In the genomic region with DNA sequence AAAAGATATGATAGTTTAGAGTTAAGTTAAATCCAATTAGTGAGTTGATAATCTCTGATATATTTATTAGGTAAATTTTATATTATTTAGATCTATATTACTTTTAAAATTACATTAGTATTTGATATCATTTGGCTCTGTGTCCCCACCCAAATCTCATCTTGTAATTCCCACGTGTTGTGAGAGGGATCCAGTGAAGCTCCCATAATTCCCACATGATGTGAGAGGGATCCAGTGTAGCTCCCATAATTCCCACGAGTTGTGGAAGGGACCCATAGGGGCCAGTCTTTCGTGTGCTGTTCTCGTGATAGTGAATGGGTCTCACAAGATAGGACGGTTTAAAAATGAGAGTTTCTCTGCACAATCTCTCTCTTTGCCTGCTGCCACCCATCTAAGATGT, we compare ENCODE assay signal across 29 cellular contexts.
"Had no signal": no experiment of that assay in that cellular context is flagged by ENCODE, and none has a peak within 500 bp of the region (broad histone marks: within the 10 kb centered on the region; RNA-seq: fewer than 3 reads in every experiment).

No MANE protein-coding gene starts in this region.

- H3K27ac Mint-ChIP-seq: stimulated activated effector memory CD8-positive, alpha-beta T cell treated with anti-CD3 and anti-CD28 coated beads, Interleukin-12 subunit alpha, Interleukin-12 subunit beta, amount 100 ng/mL, for 72 hours; stimulated activated memory B cell treated with anti-CD40 and anti-IgM and Interleukin-4, amounts not matched to agents 10 μg/mL and 1 μg/mL and 100 μg/mL, for 72 hours; stimulated activated naive B cell treated with anti-CD40 and anti-IgM and Interleukin-4, amounts not matched to agents 10 μg/mL and 1 μg/mL and 100 μg/mL, for 72 hours; stimulated activated naive CD8-positive, alpha-beta T cell treated with anti-CD3 and anti-CD28 coated beads, Interleukin-15, amount 100 ng/mL, for 72 hours; stimulated activated naive CD8-positive, alpha-beta T cell treated with anti-CD3 and anti-CD28 coated beads, Interleukin-15, Interleukin-2, amounts not matched to agents 100 ng/mL and 50 ng/mL, for 24 hours; type B pancreatic cell had no signal

- H3K4me3 ChIP-seq: stomach, suprapubic skin, testis, thoracic aorta, thyroid gland, tibial artery, tibial nerve, transverse colon, upper lobe of left lung, upper lobe of right lung, uterus, vagina had no signal

- H3K4me3 Mint-ChIP-seq: stimulated activated effector memory CD8-positive, alpha-beta T cell treated with anti-CD3 and anti-CD28 coated beads, Interleukin-12 subunit alpha, Interleukin-12 subunit beta, amount 100 ng/mL, for 72 hours; stimulated activated memory B cell treated with anti-CD40 and anti-IgM and Interleukin-4, amounts not matched to agents 10 μg/mL and 1 μg/mL and 100 μg/mL, for 72 hours; stimulated activated naive B cell treated with anti-CD40 and anti-IgM and Interleukin-4, amounts not matched to agents 10 μg/mL and 1 μg/mL and 100 μg/mL, for 72 hours; stimulated activated naive CD8-positive, alpha-beta T cell treated with anti-CD3 and anti-CD28 coated beads, Interleukin-15, amount 100 ng/mL, for 72 hours; stimulated activated naive CD8-positive, alpha-beta T cell treated with anti-CD3 and anti-CD28 coated beads, Interleukin-15, Interleukin-2, amounts not matched to agents 100 ng/mL and 50 ng/mL, for 24 hours; type B pancreatic cell had no signal

- FAIRE-seq: urothelium cell line had no signal

- H3K9me3 Mint-ChIP-seq: type B pancreatic cell had no signal

- H3K36me3 Mint-ChIP-seq: stimulated activated effector memory CD8-positive, alpha-beta T cell treated with anti-CD3 and anti-CD28 coated beads, Interleukin-12 subunit alpha, Interleukin-12 subunit beta, amount 100 ng/mL, for 72 hours; stimulated activated memory B cell treated with anti-CD40 and anti-IgM and Interleukin-4, amounts not matched to agents 10 μg/mL and 1 μg/mL and 100 μg/mL, for 72 hours; stimulated activated naive B cell treated with anti-CD40 and anti-IgM and Interleukin-4, amounts not matched to agents 10 μg/mL and 1 μg/mL and 100 μg/mL, for 72 hours; type B pancreatic cell had no signal

- H3K27me3 ChIP-seq: stomach, suprapubic skin, testis, thyroid gland, tibial artery, tibial nerve, transverse colon, upper lobe of left lung, upper lobe of right lung, uterus, vagina had no signal

- H3K27me3 Mint-ChIP-seq: stimulated activated memory B cell treated with anti-CD40 and anti-IgM and Interleukin-4, amounts not matched to agents 10 μg/mL and 1 μg/mL and 100 μg/mL, for 72 hours; stimulated activated naive B cell treated with anti-CD40 and anti-IgM and Interleukin-4, amounts not matched to agents 10 μg/mL and 1 μg/mL and 100 μg/mL, for 72 hours; stimulated activated naive CD8-positive, alpha-beta T cell treated with anti-CD3 and anti-CD28 coated beads, Interleukin-15, amount 100 ng/mL, for 72 hours; stimulated activated naive CD8-positive, alpha-beta T cell treated with anti-CD3 and anti-CD28 coated beads, Interleukin-15, Interleukin-2, amounts not matched to agents 100 ng/mL and 50 ng/mL, for 24 hours; type B pancreatic cell had no signal

- H3K4me1 ChIP-seq: stomach, suprapubic skin, testis, thyroid gland, tibial artery, tibial nerve, transverse colon, upper lobe of left lung, upper lobe of right lung, uterus, vagina had no signal

- ATAC-seq: stimulated activated effector memory CD8-positive, alpha-beta T cell treated with anti-CD3 and anti-CD28 coated beads, Interleukin-12 subunit alpha, Interleukin-12 subunit beta, amount 100 ng/mL, for 72 hours; stimulated activated memory B cell treated with anti-CD40 and anti-IgM and Interleukin-4, amounts not matched to agents 10 μg/mL and 1 μg/mL and 100 μg/mL, for 72 hours; stimulated activated naive B cell treated with anti-CD40 and anti-IgM and Interleukin-4, amounts not matched to agents 10 μg/mL and 1 μg/mL and 100 μg/mL, for 72 hours; stimulated activated naive CD8-positive, alpha-beta T cell treated with anti-CD3 and anti-CD28 coated beads, Interleukin-15, amount 100 ng/mL, for 72 hours; stimulated activated naive CD8-positive, alpha-beta T cell treated with anti-CD3 and anti-CD28 coated beads, Interleukin-15, Interleukin-2, amounts not matched to agents 100 U/mL and 50 U/mL, for 24 hours; upper lobe of right lung had no signal

- H3K9me3 ChIP-seq: testis, thoracic aorta, thyroid gland, tibial artery, transverse colon, upper lobe of left lung, upper lobe of right lung, vagina had no signal

- DNase-seq: stimulated activated CD4-positive, alpha-beta T cell treated with anti-CD3 and anti-CD28 coated beads, Interleukin-2, amount 100 ng/mL, for 48 hours; stimulated activated CD4-positive, alpha-beta T cell treated with anti-CD3 and anti-CD28 coated beads, Interleukin-4, amount 100 ng/mL, for 1 hour; stimulated activated CD4-positive, alpha-beta T cell treated with anti-CD3 and anti-CD28 coated beads, Interleukin-4, amount 100 ng/mL, for 24 hours; stimulated activated CD4-positive, alpha-beta T cell treated with anti-CD3 and anti-CD28 coated beads, Interleukin-4, amount 100 ng/mL, for 4 hours; stimulated activated CD8-positive, alpha-beta memory T cell treated with anti-CD3 and anti-CD28 coated beads, Interleukin-4, amount 100 ng/mL, for 48 hours; stimulated activated naive B cell treated with anti-CD40 and anti-IgM and Interleukin-4, amounts not matched to agents 10 μg/mL and 1 μg/mL and 100 μg/mL, for 72 hours; stimulated activated naive CD4-positive, alpha-beta T cell; stimulated activated naive CD4-positive, alpha-beta T cell treated with Interleukin-2 at 50 U/mL for 16 hours; stimulated activated naive CD8-positive, alpha-beta T cell treated with anti-CD3 and anti-CD28 coated beads, Interleukin-15, amount 100 ng/mL, for 72 hours; stimulated activated naive CD8-positive, alpha-beta T cell treated with anti-CD3 and anti-CD28 coated beads, Interleukin-15, Interleukin-2, amounts not matched to agents 100 U/mL and 50 U/mL, for 24 hours; stomach; substantia nigra; testis; thyroid gland; tibial artery; transverse colon; trophoblast cell; upper lobe of left lung; upper lobe of right lung; uterus had no signal

- H3K36me3 ChIP-seq: stomach, suprapubic skin, thoracic aorta, thyroid gland, tibial artery, tibial nerve, transverse colon, upper lobe of left lung, upper lobe of right lung, uterus, vagina had no signal

- H3K4me1 Mint-ChIP-seq: stimulated activated effector memory CD8-positive, alpha-beta T cell treated with anti-CD3 and anti-CD28 coated beads, Interleukin-12 subunit alpha, Interleukin-12 subunit beta, amount 100 ng/mL, for 72 hours; stimulated activated memory B cell treated with anti-CD40 and anti-IgM and Interleukin-4, amounts not matched to agents 10 μg/mL and 1 μg/mL and 100 μg/mL, for 72 hours; stimulated activated naive B cell treated with anti-CD40 and anti-IgM and Interleukin-4, amounts not matched to agents 10 μg/mL and 1 μg/mL and 100 μg/mL, for 72 hours; stimulated activated naive CD8-positive, alpha-beta T cell treated with anti-CD3 and anti-CD28 coated beads, Interleukin-15, amount 100 ng/mL, for 72 hours had no signal

- H3K27ac ChIP-seq: stomach, suprapubic skin, testis, thoracic aorta, thyroid gland, tibial artery, tibial nerve, transverse colon, upper lobe of left lung, upper lobe of right lung, uterus, vagina had no signal
